ENCODE assay signal across 8 cellular contexts in genomic region chr1:85240174-85240601, GRCh38. TPM values are rescaled to one million over a fixed set of nuclear protein-coding genes. Genes with fewer than 3 reads are reported as not detected.
DNase-seq lines count a peak whose midpoint lies in the region; ATAC-seq and TF ChIP-seq lines count a peak whose summit lies in the region.

No MANE protein-coding gene starts in this region.

- peaks cover 8% of the 10 kb centered on the region for H3K27me3 Mint-ChIP-seq in activated naive CD4-positive, alpha-beta T cell treated with anti-CD3 and anti-CD28 coated beads for 36 hours (ENCODE audit: low read depth)
- H3K27me3 Mint-ChIP-seq in central memory CD8-positive, alpha-beta T cell, result peaks cover 9% of the 10 kb centered on the region

- no peak for TF ChIP-seq POLR2A in esophagus squamous epithelium (IDR thresholded peaks at IDR 0.05)

- TF ChIP-seq CTCF in osteoblast (IDR thresholded peaks at IDR 0.05; ENCODE audit: extremely low read depth, low read depth, low read length) (peak; percentile 17), esophagus squamous epithelium (IDR thresholded peaks at IDR 0.05) (peak in 3 of 6 experiments; percentile 15 to 33 (median 16))

- no peaks in the 10 kb centered on the region for H4K20me1 ChIP-seq in osteoblast (ENCODE audit: insufficient read depth, low read length)

- H3K27ac ChIP-seq in osteoblast (ENCODE audit: low read depth, low read length) (no peak overlapping the region), esophagus squamous epithelium (no peak overlapping the region)

- H3K4me1 Mint-ChIP-seq in activated naive CD4-positive, alpha-beta T cell treated with anti-CD3 and anti-CD28 coated beads for 36 hours (ENCODE audit: low read depth), result peaks cover 14% of the 10 kb centered on the region
- no peaks in the 10 kb centered on the region for H3K4me1 Mint-ChIP-seq in central memory CD8-positive, alpha-beta T cell

- WGBS in esophagus squamous epithelium, 2 donors, result 22 to 23% methylated on average over 1 of the region's 1 CpG

- intact Hi-C loops in activated naive CD4-positive, alpha-beta T cell treated with anti-CD3 and anti-CD28 coated beads for 36 hours (cut with micrococcal nuclease), result loop anchor here (1.0 kb wide), 3 partner anchors 131 to 295 kb away; no protein-coding TSS in a partner anchor
- intact Hi-C loops in esophagus squamous epithelium (cut with DNase I), result no loop called here

- H3K36me3 ChIP-seq in osteoblast (ENCODE audit: insufficient read depth, low read length) (no peaks in the 10 kb centered on the region), esophagus squamous epithelium (no peaks in the 10 kb centered on the region)

- H3K27me3 ChIP-seq in osteoblast (ENCODE audit: insufficient read depth, low read length), result peaks cover 3% of the 10 kb centered on the region
- H3K27me3 ChIP-seq in esophagus squamous epithelium, result no peaks in the 10 kb centered on the region

- no peak overlapping the region for H3K4me2 ChIP-seq in osteoblast (ENCODE audit: insufficient read depth, low read length)

- peak; percentile 64 for ATAC-seq in central memory CD8-positive, alpha-beta T cell (replicated peaks; ENCODE audit: extremely low read depth, poor library complexity, severe bottlenecking)
- no peak for ATAC-seq in HG02678 (IDR thresholded peaks at IDR 0.05; ENCODE audit: unreplicated experiment)

- H3K4me3 ChIP-seq in osteoblast (ENCODE audit: insufficient read depth, low read length) (no peak overlapping the region), esophagus squamous epithelium (no peak overlapping the region)

- H3K4me3 Mint-ChIP-seq in activated naive CD4-positive, alpha-beta T cell treated with anti-CD3 and anti-CD28 coated beads for 36 hours, result no peak overlapping the region
- H3K4me3 Mint-ChIP-seq in central memory CD8-positive, alpha-beta T cell, result no peak overlapping the region

- no peak overlapping the region for H3K27ac Mint-ChIP-seq in activated naive CD4-positive, alpha-beta T cell treated with anti-CD3 and anti-CD28 coated beads for 36 hours
- no peak overlapping the region for H3K27ac Mint-ChIP-seq in central memory CD8-positive, alpha-beta T cell (ENCODE audit: low read depth)

- no peaks in the 10 kb centered on the region for H3K79me2 ChIP-seq in osteoblast (ENCODE audit: insufficient read depth, low read length)

- H3K4me1 ChIP-seq in osteoblast (ENCODE audit: insufficient read depth, low read length), result peaks cover 26% of the 10 kb centered on the region
- H3K4me1 ChIP-seq in esophagus squamous epithelium, result peaks cover 0 to 7% (median 4%) of the 10 kb centered on the region in 3 donors

- H3K9me3 ChIP-seq in osteoblast (ENCODE audit: low read depth, low read length), result no peaks in the 10 kb centered on the region
- H3K9me3 ChIP-seq in esophagus squamous epithelium, result no peaks in the 10 kb centered on the region

- H3K9me3 Mint-ChIP-seq in activated naive CD4-positive, alpha-beta T cell treated with anti-CD3 and anti-CD28 coated beads for 36 hours, result no peaks in the 10 kb centered on the region
- no peaks in the 10 kb centered on the region for H3K9me3 Mint-ChIP-seq in central memory CD8-positive, alpha-beta T cell

- no peak overlapping the region for H2AFZ ChIP-seq in osteoblast (ENCODE audit: low read length)

- peak; percentile 51 for DNase-seq in activated naive CD4-positive, alpha-beta T cell treated with anti-CD3 and anti-CD28 coated beads for 36 hours
- DNase-seq in activated naive CD4-positive, alpha-beta T cell treated with Interleukin-2 at 50 U/mL for 16 hours, result no peak
- peak; percentile 44 for DNase-seq in NCI-H2029 treated with DMSO at 0.1 percent for 48 hours (lab: John Stamatoyannopoulos, UW)
- no peak for DNase-seq in central memory CD8-positive, alpha-beta T cell (ENCODE audit: low spot score in 2 of 2)
- DNase-seq in osteoblast (ENCODE audit: insufficient read length, low spot score, missing footprints), result peak; percentile 78
- DNase-seq in esophagus squamous epithelium (lab: John Stamatoyannopoulos, UW), result no peak
- DNase-seq in activated CD4-positive, CD25-positive, alpha-beta regulatory T cell (lab: John Stamatoyannopoulos, UW), result no peak

- no peaks in the 10 kb centered on the region for H3K36me3 Mint-ChIP-seq in activated naive CD4-positive, alpha-beta T cell treated with anti-CD3 and anti-CD28 coated beads for 36 hours (ENCODE audit: low read depth)
- no peaks in the 10 kb centered on the region for H3K36me3 Mint-ChIP-seq in central memory CD8-positive, alpha-beta T cell (ENCODE audit: insufficient read depth)

- CTCF ChIA-PET in activated naive CD4-positive, alpha-beta T cell treated with anti-CD3 and anti-CD28 coated beads for 36 hours (lab: Charles Lee), result interaction anchor here (0.5 to 1.9 kb wide), 11 partner anchors 8 to 296 kb away, joined by 3 to 24 read pairs (median 3); partner anchors contain the start of gene C1orf52

RNA-seq across cellular contexts. Expression of gene C1orf52, which starts 19.3 kb away (rescaled TPM):
- total RNA-seq in activated naive CD4-positive, alpha-beta T cell treated with anti-CD3 and anti-CD28 coated beads for 36 hours, result 10 to 100 TPM; 28.3 to 29.5 TPM
- total RNA-seq in osteoblast (11.2 and 13.0 TPM in 2 replicates), esophagus squamous epithelium (10 to 100 TPM in 3 of 4 donors, 1 to 10 TPM in 1; 9.1 to 15.2 (median 12.2) TPM)

RNA-seq across cellular contexts. Expression of gene BCL10, which starts 36.2 kb away (rescaled TPM):
- total RNA-seq in activated naive CD4-positive, alpha-beta T cell treated with anti-CD3 and anti-CD28 coated beads for 36 hours, result 10 to 100 TPM; 13.8 to 17.7 TPM
- total RNA-seq in osteoblast (30.4 and 35.7 TPM in 2 replicates), esophagus squamous epithelium (10 to 100 TPM; 24.4 to 42.3 (median 27.0) TPM)

RNA-seq across cellular contexts. Expression of gene SYDE2, which starts 39.4 kb away (rescaled TPM):
- 1 to 10 TPM; 4.4 to 5.1 TPM for total RNA-seq in activated naive CD4-positive, alpha-beta T cell treated with anti-CD3 and anti-CD28 coated beads for 36 hours
- total RNA-seq in osteoblast (13.0 and 13.8 TPM in 2 replicates), esophagus squamous epithelium (10 to 100 TPM in 1 of 4 donors, 1 to 10 TPM in 3; 2.8 to 10.9 (median 4.4) TPM)

Comparison
In these comparisons a context has a peak if more than half of its experiments do, and no peak if none do; other contexts are left out.
1. DNase-seq: peak in activated naive CD4-positive, alpha-beta T cell treated with anti-CD3 and anti-CD28 coated beads for 36 hours (single experiment), NCI-H2029 treated with DMSO at 0.1 percent for 48 hours (single experiment) and osteoblast (single experiment); none in activated naive CD4-positive, alpha-beta T cell treated with Interleukin-2 at 50 U/mL for 16 hours (single experiment), central memory CD8-positive, alpha-beta T cell (0 of 2), esophagus squamous epithelium (single experiment) and activated CD4-positive, CD25-positive, alpha-beta regulatory T cell (0 of 4).